In genomic region chr12:65454115-65454823, GRCh38 we compare ENCODE assay signal across 29 cellular contexts.
"Had no signal": no experiment of that assay in that cellular context is flagged by ENCODE, and none has a peak within 500 bp of the region (broad histone marks: within the 10 kb centered on the region; RNA-seq: fewer than 3 reads in every experiment).

No MANE protein-coding gene starts in this region.

- DNase-seq: activated CD4-positive, alpha-beta T cell treated with anti-CD3 and anti-CD28 coated beads for 36 hours; activated CD4-positive, alpha-beta T cell treated with anti-CD3 and anti-CD28 coated beads, Interleukin-2, amount 10 ng/mL, durations not matched to agents 7 days and 5 days; activated CD4-positive, alpha-beta T cell treated with anti-CD3 and anti-CD28 coated beads, Interleukin-2, amount 50 U/mL, for 48 hours; activated CD8-positive, alpha-beta T cell treated with anti-CD3 and anti-CD28 coated beads, Interleukin-2, amount 10 ng/mL, durations not matched to agents 7 days and 5 days; activated gamma-delta T cell; activated naive CD4-positive, alpha-beta T cell treated with Interleukin-2 at 50 U/mL for 16 hours; activated naive CD8-positive, alpha-beta T cell treated with anti-CD3 and anti-CD28 coated beads, Interleukin-2, amount 10 ng/mL, durations not matched to agents 7 days and 5 days; activated T-cell treated with anti-CD3 and anti-CD28 coated beads, Interleukin-2, amount 50 U/mL, for 24 hours; amygdala; MV-4-11; NCI-H1092; NCI-H1436 treated with DMSO at 0.1 percent for 48 hours; NCI-H1694 treated with DMSO at 0.1 percent for 48 hours; NCI-H2029 treated with DMSO at 0.1 percent for 48 hours; NCI-H2107; NCI-H2171; NCI-H510A; NCI-H526; NCI-H748 treated with DMSO at 0.1 percent for 48 hours; NK-92 treated with Interleukin-12 subunit alpha and Interleukin-12 subunit beta, amount 100 ng/mL, for 24 hours; Right ventricle myocardium superior; SW 1271; T-helper 1 cell; T-helper 2 cell; T-helper 9 cell had no signal

- H3K4me1 ChIP-seq: ascending aorta had no signal

- H3K27ac ChIP-seq: ascending aorta, cardiac muscle cell had no signal

- ATAC-seq: activated CD4-positive, alpha-beta T cell treated with anti-CD3 and anti-CD28 coated beads for 36 hours; activated CD4-positive, CD25-positive, alpha-beta regulatory T cell treated with anti-CD3 and anti-CD28 coated beads, Interleukin-2, amount 50 U/mL, for 24 hours; activated CD8-positive, alpha-beta T cell treated with anti-CD3 and anti-CD28 coated beads, Interleukin-2, amount 10 ng/mL, durations not matched to agents 7 days and 5 days; WTC11 had no signal

- H3K27me3 ChIP-seq: ascending aorta, cardiac muscle cell had no signal

- H3K4me3 ChIP-seq: ascending aorta, cardiac muscle cell had no signal

- H3K9me3 ChIP-seq: ascending aorta had no signal
